ENCODE assay signal across 1 cellular context in genomic region chr1:246165826-246166709, GRCh38.
TF ChIP-seq lines count a peak whose summit lies in the region.

No MANE protein-coding gene starts in this region.

TF ChIP-seq in K562, 482 proteins besides CTCF, POLR2A, EP300 and RAD21 (continued from another document and continues in another):
- TF ChIP-seq, protein P1, sequence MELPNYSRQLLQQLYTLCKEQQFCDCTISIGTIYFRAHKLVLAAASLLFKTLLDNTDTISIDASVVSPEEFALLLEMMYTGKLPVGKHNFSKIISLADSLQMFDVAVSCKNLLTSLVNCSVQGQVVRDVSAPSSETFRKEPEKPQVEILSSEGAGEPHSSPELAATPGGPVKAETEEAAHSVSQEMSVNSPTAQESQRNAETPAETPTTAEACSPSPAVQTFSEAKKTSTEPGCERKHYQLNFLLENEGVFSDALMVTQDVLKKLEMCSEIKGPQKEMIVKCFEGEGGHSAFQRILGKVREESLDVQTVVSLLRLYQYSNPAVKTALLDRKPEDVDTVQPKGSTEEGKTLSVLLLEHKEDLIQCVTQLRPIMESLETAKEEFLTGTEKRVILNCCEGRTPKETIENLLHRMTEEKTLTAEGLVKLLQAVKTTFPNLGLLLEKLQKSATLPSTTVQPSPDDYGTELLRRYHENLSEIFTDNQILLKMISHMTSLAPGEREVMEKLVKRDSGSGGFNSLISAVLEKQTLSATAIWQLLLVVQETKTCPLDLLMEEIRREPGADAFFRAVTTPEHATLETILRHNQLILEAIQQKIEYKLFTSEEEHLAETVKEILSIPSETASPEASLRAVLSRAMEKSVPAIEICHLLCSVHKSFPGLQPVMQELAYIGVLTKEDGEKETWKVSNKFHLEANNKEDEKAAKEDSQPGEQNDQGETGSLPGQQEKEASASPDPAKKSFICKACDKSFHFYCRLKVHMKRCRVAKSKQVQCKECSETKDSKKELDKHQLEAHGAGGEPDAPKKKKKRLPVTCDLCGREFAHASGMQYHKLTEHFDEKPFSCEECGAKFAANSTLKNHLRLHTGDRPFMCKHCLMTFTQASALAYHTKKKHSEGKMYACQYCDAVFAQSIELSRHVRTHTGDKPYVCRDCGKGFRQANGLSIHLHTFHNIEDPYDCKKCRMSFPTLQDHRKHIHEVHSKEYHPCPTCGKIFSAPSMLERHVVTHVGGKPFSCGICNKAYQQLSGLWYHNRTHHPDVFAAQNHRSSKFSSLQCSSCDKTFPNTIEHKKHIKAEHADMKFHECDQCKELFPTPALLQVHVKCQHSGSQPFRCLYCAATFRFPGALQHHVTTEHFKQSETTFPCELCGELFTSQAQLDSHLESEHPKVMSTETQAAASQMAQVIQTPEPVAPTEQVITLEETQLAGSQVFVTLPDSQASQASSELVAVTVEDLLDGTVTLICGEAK (IDR thresholded peaks at IDR 0.05), result peak; percentile 25; the same call in 1 of the 2 replicates
- TF ChIP-seq, protein P1 (CRISPR knock-in tag; IDR thresholded peaks at IDR 0.05), result no peak
- TF ChIP-seq, protein P2, sequence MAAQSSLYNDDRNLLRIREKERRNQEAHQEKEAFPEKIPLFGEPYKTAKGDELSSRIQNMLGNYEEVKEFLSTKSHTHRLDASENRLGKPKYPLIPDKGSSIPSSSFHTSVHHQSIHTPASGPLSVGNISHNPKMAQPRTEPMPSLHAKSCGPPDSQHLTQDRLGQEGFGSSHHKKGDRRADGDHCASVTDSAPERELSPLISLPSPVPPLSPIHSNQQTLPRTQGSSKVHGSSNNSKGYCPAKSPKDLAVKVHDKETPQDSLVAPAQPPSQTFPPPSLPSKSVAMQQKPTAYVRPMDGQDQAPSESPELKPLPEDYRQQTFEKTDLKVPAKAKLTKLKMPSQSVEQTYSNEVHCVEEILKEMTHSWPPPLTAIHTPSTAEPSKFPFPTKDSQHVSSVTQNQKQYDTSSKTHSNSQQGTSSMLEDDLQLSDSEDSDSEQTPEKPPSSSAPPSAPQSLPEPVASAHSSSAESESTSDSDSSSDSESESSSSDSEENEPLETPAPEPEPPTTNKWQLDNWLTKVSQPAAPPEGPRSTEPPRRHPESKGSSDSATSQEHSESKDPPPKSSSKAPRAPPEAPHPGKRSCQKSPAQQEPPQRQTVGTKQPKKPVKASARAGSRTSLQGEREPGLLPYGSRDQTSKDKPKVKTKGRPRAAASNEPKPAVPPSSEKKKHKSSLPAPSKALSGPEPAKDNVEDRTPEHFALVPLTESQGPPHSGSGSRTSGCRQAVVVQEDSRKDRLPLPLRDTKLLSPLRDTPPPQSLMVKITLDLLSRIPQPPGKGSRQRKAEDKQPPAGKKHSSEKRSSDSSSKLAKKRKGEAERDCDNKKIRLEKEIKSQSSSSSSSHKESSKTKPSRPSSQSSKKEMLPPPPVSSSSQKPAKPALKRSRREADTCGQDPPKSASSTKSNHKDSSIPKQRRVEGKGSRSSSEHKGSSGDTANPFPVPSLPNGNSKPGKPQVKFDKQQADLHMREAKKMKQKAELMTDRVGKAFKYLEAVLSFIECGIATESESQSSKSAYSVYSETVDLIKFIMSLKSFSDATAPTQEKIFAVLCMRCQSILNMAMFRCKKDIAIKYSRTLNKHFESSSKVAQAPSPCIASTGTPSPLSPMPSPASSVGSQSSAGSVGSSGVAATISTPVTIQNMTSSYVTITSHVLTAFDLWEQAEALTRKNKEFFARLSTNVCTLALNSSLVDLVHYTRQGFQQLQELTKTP (IDR thresholded peaks at IDR 0.05; ENCODE audit: low read depth in 1 of 2, partially characterized antibody in 2 of 2), result peak in 1 of 2 experiments; percentile 21
- TF ChIP-seq E4F1 (CRISPR knock-in tag; IDR thresholded peaks at IDR 0.05; ENCODE audit: borderline replicate concordance) (no peak), SMARCA4 (IDR thresholded peaks at IDR 0.05) (peak; percentile 77), SNRNP70 (optimal IDR thresholded peaks at IDR 0.05; ENCODE audit: low read depth, low read length) (no peak), ZNF197 (CRISPR knock-in tag; IDR thresholded peaks at IDR 0.05; ENCODE audit: low read depth) (0 out of 2 replicates have a peak, but pooled peaks have one; percentile 30), ATF1 (CRISPR knock-in tag; IDR thresholded peaks at IDR 0.05) (no peak), ATF1 (tag; IDR thresholded peaks at IDR 0.05) (peak; percentile 69), ZNF3 (CRISPR knock-in tag; IDR thresholded peaks at IDR 0.05) (no peak), SAFB (IDR thresholded peaks at IDR 0.05; ENCODE audit: borderline replicate concordance, low read depth, low read length) (no peak), BACH1 (tag; IDR thresholded peaks at IDR 0.05) (peak; percentile 43; the same call in 1 of the 2 replicates), CBX5 (IDR thresholded peaks at IDR 0.05; ENCODE audit: borderline replicate concordance, low read depth) (no peak), ATF6 (CRISPR knock-in tag; IDR thresholded peaks at IDR 0.05) (no peak), PBX2 (CRISPR knock-in tag; IDR thresholded peaks at IDR 0.05; ENCODE audit: low read depth) (no peak), PBX2 (tag; conservative IDR thresholded peaks at IDR 0.05; ENCODE audit: low read depth) (0 out of 2 replicates have a peak, but pooled peaks have one; percentile 30), GABPA (tag; conservative IDR thresholded peaks at IDR 0.05; ENCODE audit: low read depth) (0 out of 2 replicates have a peak, but pooled peaks have one; percentile 18), NRF1 (conservative IDR thresholded peaks at IDR 0.05 in 1 of 2, IDR thresholded peaks at IDR 0.05 in 1 of 2) (peak; percentile 34 to 43; a peak in 2 of 4 replicates), ZBTB2 (IDR thresholded peaks at IDR 0.05) (peak; percentile 27; the same call in 1 of the 2 replicates)
- TF ChIP-seq, protein P3, sequence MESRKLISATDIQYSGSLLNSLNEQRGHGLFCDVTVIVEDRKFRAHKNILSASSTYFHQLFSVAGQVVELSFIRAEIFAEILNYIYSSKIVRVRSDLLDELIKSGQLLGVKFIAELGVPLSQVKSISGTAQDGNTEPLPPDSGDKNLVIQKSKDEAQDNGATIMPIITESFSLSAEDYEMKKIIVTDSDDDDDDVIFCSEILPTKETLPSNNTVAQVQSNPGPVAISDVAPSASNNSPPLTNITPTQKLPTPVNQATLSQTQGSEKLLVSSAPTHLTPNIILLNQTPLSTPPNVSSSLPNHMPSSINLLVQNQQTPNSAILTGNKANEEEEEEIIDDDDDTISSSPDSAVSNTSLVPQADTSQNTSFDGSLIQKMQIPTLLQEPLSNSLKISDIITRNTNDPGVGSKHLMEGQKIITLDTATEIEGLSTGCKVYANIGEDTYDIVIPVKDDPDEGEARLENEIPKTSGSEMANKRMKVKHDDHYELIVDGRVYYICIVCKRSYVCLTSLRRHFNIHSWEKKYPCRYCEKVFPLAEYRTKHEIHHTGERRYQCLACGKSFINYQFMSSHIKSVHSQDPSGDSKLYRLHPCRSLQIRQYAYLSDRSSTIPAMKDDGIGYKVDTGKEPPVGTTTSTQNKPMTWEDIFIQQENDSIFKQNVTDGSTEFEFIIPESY (CRISPR knock-in tag; IDR thresholded peaks at IDR 0.05), result no peak
